Comparison of ENCODE assay signal across 11 cellular contexts in genomic region chr2:44951714-44952113, GRCh38. TPM values are rescaled to one million over a fixed set of nuclear protein-coding genes. Genes with fewer than 3 reads are reported as not detected.
DNase-seq lines count a peak whose midpoint lies in the region; ATAC-seq and TF ChIP-seq lines count a peak whose summit lies in the region.
"Had no signal": no experiment of that assay in that cellular context is flagged by ENCODE, and none has a peak within 500 bp of the region (broad histone marks: within the 10 kb centered on the region; RNA-seq: fewer than 3 reads in every experiment).

No MANE protein-coding gene starts in this region.

- no peak for TF ChIP-seq CTCF in cardiac muscle cell (IDR thresholded peaks at IDR 0.05; ENCODE audit: low read depth, low read length)
- TF ChIP-seq CTCF in right atrium auricular region (IDR thresholded peaks at IDR 0.05): no peak
- no peak for TF ChIP-seq CTCF in astrocyte of the spinal cord (IDR thresholded peaks at IDR 0.05; ENCODE audit: low read depth, low read length)
- TF ChIP-seq CTCF in lower lobe of right lung (IDR thresholded peaks at IDR 0.05): no peak
- no peak for TF ChIP-seq CTCF in tibial artery (IDR thresholded peaks at IDR 0.05)

- peaks cover 100% of the 10 kb centered on the region for H3K27me3 ChIP-seq in cardiac muscle cell
- H3K27me3 ChIP-seq in right atrium auricular region: peaks cover 22 to 34% of the 10 kb centered on the region in 2 donors
- peaks cover 87% of the 10 kb centered on the region for H3K27me3 ChIP-seq in lower lobe of right lung (ENCODE audit: low read depth)
- peaks cover 4 to 97% of the 10 kb centered on the region in 2 donors for H3K27me3 ChIP-seq in tibial artery

- H3K4me1 ChIP-seq in cardiac muscle cell (ENCODE audit: low read depth): peaks cover 3% of the 10 kb centered on the region
- peaks cover 0 to 42% of the 10 kb centered on the region in 2 donors for H3K4me1 ChIP-seq in right atrium auricular region
- H3K4me1 ChIP-seq in lower lobe of right lung: peaks cover 33% of the 10 kb centered on the region
- H3K4me1 ChIP-seq in tibial artery: peaks cover 0 to 43% (median 37%) of the 10 kb centered on the region in 4 donors

- H3K4me3 ChIP-seq in cardiac muscle cell: peak overlapping the region; percentile 27
- H3K4me3 ChIP-seq in right atrium auricular region: peak overlapping the region in 1 of 2 donors; percentile 38
- H3K4me3 ChIP-seq in astrocyte of the spinal cord (ENCODE audit: low read depth, low read length): peak overlapping the region; percentile 7
- H3K4me3 ChIP-seq in lower lobe of right lung: peak overlapping the region; percentile 39
- peak overlapping the region; percentile 33 to 51 for H3K4me3 ChIP-seq in tibial artery
- H3K4me3 ChIP-seq: body of pancreas had no signal

- in situ Hi-C loops in astrocyte of the spinal cord (cut with HindIII; ENCODE audit: low sequenced_read_pairs): no loop called here

- H3K36me3 ChIP-seq in cardiac muscle cell (no peaks in the 10 kb centered on the region), right atrium auricular region (no peaks in the 10 kb centered on the region), lower lobe of right lung (no peaks in the 10 kb centered on the region), tibial artery (no peaks in the 10 kb centered on the region)

- ATAC-seq in lower lobe of right lung (no peak), GM19455 (IDR thresholded peaks at IDR 0.05; ENCODE audit: unreplicated experiment) (no peak), GM21528 (IDR thresholded peaks at IDR 0.05; ENCODE audit: low FRiP score, unreplicated experiment) (no peak), HG03175 (IDR thresholded peaks at IDR 0.05; ENCODE audit: unreplicated experiment) (no peak)

- no peak overlapping the region for H3K27ac ChIP-seq in cardiac muscle cell
- no peak overlapping the region for H3K27ac ChIP-seq in right atrium auricular region
- no peak overlapping the region for H3K27ac ChIP-seq in lower lobe of right lung
- no peak overlapping the region for H3K27ac ChIP-seq in tibial artery
- H3K27ac ChIP-seq: body of pancreas had no signal

- intact Hi-C loops in lower lobe of right lung (cut with DNase I) (no loop called here), tibial artery (cut with DNase I; ENCODE audit: low total_unique reads) (loop anchor here (5.0 to 10.0 kb wide), 3 partner anchors 474 to 907 kb away; no protein-coding TSS in a partner anchor)

- DNase-seq in cardiac muscle cell (ENCODE audit: low read depth in 1 of 2, low spot score in 1 of 2) (no peak), right atrium auricular region (ENCODE audit: low spot score) (no peak), astrocyte of the spinal cord (ENCODE audit: low read depth, low spot score) (no peak), lower lobe of right lung (peak; percentile 29), tibial artery (no peak)
- DNase-seq: activated CD4-positive, alpha-beta T cell treated with anti-CD3 and anti-CD28 coated beads, Interleukin-2, amount 10 ng/mL, durations not matched to agents 7 days and 5 days; occipital lobe had no signal

- H3K9me3 ChIP-seq in cardiac muscle cell (ENCODE audit: low read depth) (no peaks in the 10 kb centered on the region), right atrium auricular region (no peaks in the 10 kb centered on the region), lower lobe of right lung (no peaks in the 10 kb centered on the region), tibial artery (no peaks in the 10 kb centered on the region)
- H3K9me3 ChIP-seq: body of pancreas had no signal

RNA-seq across cellular contexts. Expression of gene SIX3, which starts 10.2 kb away (rescaled TPM):
- not detected in 2 replicates for total RNA-seq in cardiac muscle cell
- not detected in 2 replicates for polyA plus RNA-seq in cardiac muscle cell
- not detected for total RNA-seq in right atrium auricular region
- total RNA-seq in lower lobe of right lung: not detected
- total RNA-seq: activated CD4-positive, alpha-beta T cell treated with anti-CD3 and anti-CD28 coated beads, Interleukin-2, amount 10 ng/mL, durations not matched to agents 7 days and 5 days; occipital lobe had no signal

RNA-seq across cellular contexts. Expression of gene SIX2, which starts 57.5 kb away (rescaled TPM):
- total RNA-seq in cardiac muscle cell (0.63 and 0.89 TPM in 2 replicates), right atrium auricular region (1 to 10 TPM; 1.1 to 2.3 TPM), lower lobe of right lung (0.38 TPM)
- polyA plus RNA-seq in cardiac muscle cell: 0.78 and 1.0 TPM in 2 replicates
- total RNA-seq: activated CD4-positive, alpha-beta T cell treated with anti-CD3 and anti-CD28 coated beads, Interleukin-2, amount 10 ng/mL, durations not matched to agents 7 days and 5 days had no signal
